ENCODE assay signal across 14 cellular contexts in genomic region chr20:36102306-36102705, GRCh38.
"Had no signal": no experiment of that assay in that cellular context is flagged by ENCODE, and none has a peak within 500 bp of the region (broad histone marks: within the 10 kb centered on the region; RNA-seq: fewer than 3 reads in every experiment).

No MANE protein-coding gene starts in this region.

- H3K9me3 Mint-ChIP-seq: activated CD8-positive, alpha-beta T cell treated with anti-CD3 and anti-CD28 coated beads for 36 hours; activated T-cell treated with anti-CD3 and anti-CD28 coated beads, Interleukin-2, amount 50 U/mL, for 4 hours; nephron progenitor cell; stimulated activated naive B cell treated with anti-CD40 and anti-IgM and Interleukin-4, amounts not matched to agents 10 μg/mL and 1 μg/mL and 100 μg/mL, for 72 hours had no signal

- H3K36me3 ChIP-seq: cardiac muscle cell, esophagus muscularis mucosa, ovary had no signal

- H3K9me3 ChIP-seq: esophagus muscularis mucosa, ovary had no signal

- H3K4me3 Mint-ChIP-seq: activated CD4-positive, alpha-beta T cell treated with anti-CD3 and anti-CD28 coated beads for 36 hours; activated CD8-positive, alpha-beta T cell treated with anti-CD3 and anti-CD28 coated beads for 36 hours; activated T-cell treated with anti-CD3 and anti-CD28 coated beads, Interleukin-2, amount 50 U/mL, for 4 hours; nephron progenitor cell; stimulated activated naive B cell treated with anti-CD40 and anti-IgM and Interleukin-4, amounts not matched to agents 10 μg/mL and 1 μg/mL and 100 μg/mL, for 72 hours had no signal

- H3K36me3 Mint-ChIP-seq: stimulated activated naive B cell treated with anti-CD40 and anti-IgM and Interleukin-4, amounts not matched to agents 10 μg/mL and 1 μg/mL and 100 μg/mL, for 72 hours had no signal

- H3K4me1 Mint-ChIP-seq: activated CD4-positive, alpha-beta T cell treated with anti-CD3 and anti-CD28 coated beads for 36 hours had no signal

- H3K27ac Mint-ChIP-seq: activated CD4-positive, alpha-beta T cell treated with anti-CD3 and anti-CD28 coated beads for 36 hours; activated CD8-positive, alpha-beta T cell treated with anti-CD3 and anti-CD28 coated beads for 36 hours; nephron progenitor cell; stimulated activated naive B cell treated with anti-CD40 and anti-IgM and Interleukin-4, amounts not matched to agents 10 μg/mL and 1 μg/mL and 100 μg/mL, for 72 hours had no signal

- H3K27me3 ChIP-seq: cardiac muscle cell, esophagus muscularis mucosa, ovary had no signal

- H3K4me3 ChIP-seq: cardiac muscle cell, esophagus muscularis mucosa, ovary had no signal

- H3K27ac ChIP-seq: esophagus muscularis mucosa, ovary had no signal

- DNase-seq: activated CD4-positive, alpha-beta T cell treated with anti-CD3 and anti-CD28 coated beads for 36 hours; activated CD8-positive, alpha-beta T cell treated with anti-CD3 and anti-CD28 coated beads for 36 hours; activated effector memory CD4-positive, alpha-beta T cell treated with Interleukin-2 at 50 U/mL for 16 hours; activated naive CD4-positive, alpha-beta T cell treated with anti-CD3 and anti-CD28 coated beads, Interleukin-2, amount 50 U/mL, for 16 hours; activated T-cell treated with anti-CD3 and anti-CD28 coated beads, Interleukin-2, amount 50 U/mL, for 4 hours; left ventricle myocardium superior; mesendoderm; nephron progenitor cell; ovary; stimulated activated CD4-positive, alpha-beta T cell treated with anti-CD3 and anti-CD28 coated beads, Interleukin-4, amount 100 ng/mL, for 1 hour; stimulated activated naive B cell treated with anti-CD40 and anti-IgM and Interleukin-4, amounts not matched to agents 10 μg/mL and 1 μg/mL and 100 μg/mL, for 72 hours; T-helper 2 cell had no signal

- H3K27me3 Mint-ChIP-seq: activated CD4-positive, alpha-beta T cell treated with anti-CD3 and anti-CD28 coated beads for 36 hours; activated CD8-positive, alpha-beta T cell treated with anti-CD3 and anti-CD28 coated beads for 36 hours had no signal
